Comparison of ENCODE assay signal across 18 cellular contexts in genomic region chr13:23884361-23884760, GRCh38. TPM values are rescaled to one million over a fixed set of nuclear protein-coding genes. Genes with fewer than 3 reads are reported as not detected.
"Had no signal": no experiment of that assay in that cellular context is flagged by ENCODE, and none has a peak within 500 bp of the region (broad histone marks: within the 10 kb centered on the region; RNA-seq: fewer than 3 reads in every experiment).

No MANE protein-coding gene starts in this region.

RNA-seq across cellular contexts. Expression of gene C1QTNF9B, which starts 12.9 kb away (rescaled TPM):
- total RNA-seq: activated CD4-positive, alpha-beta memory T cell treated with anti-CD3 and anti-CD28 coated beads for 36 hours; activated CD4-positive, alpha-beta T cell treated with anti-CD3 and anti-CD28 coated beads for 36 hours; activated CD8-positive, alpha-beta memory T cell treated with anti-CD3 and anti-CD28 coated beads for 36 hours; activated CD8-positive, alpha-beta T cell treated with anti-CD3 and anti-CD28 coated beads for 36 hours; activated naive CD4-positive, alpha-beta T cell treated with anti-CD3 and anti-CD28 coated beads for 36 hours; activated naive CD4-positive, alpha-beta T cell treated with anti-CD3 and anti-CD28 coated beads, Interleukin-2, amount 50 U/mL, for 72 hours; activated naive CD8-positive, alpha-beta T cell treated with anti-CD3 and anti-CD28 coated beads for 36 hours; activated T-cell treated with anti-CD3 and anti-CD28 coated beads, Interleukin-2, amount 50 U/mL, for 4 hours; activated T-cell treated with anti-CD3 and anti-CD28 coated beads, Interleukin-2, amount 50 U/mL, for 72 hours; activated T-helper 1 cell treated with anti-CD3 and anti-CD28 coated beads, Interleukin-12 subunit alpha, Interleukin-12 subunit beta, Interleukin-2, Interleukin-4 antibody, amounts not matched to agents 30 ng/mL and 10 ng/mL and 1 ng/mL, durations not matched to agents 14 hours and 24 hours and 36 hours; activated T-helper 17 cell treated with anti-CD3 and anti-CD28 coated beads, Interleukin-2, amount 50 U/mL, for 72 hours; adrenal gland; ascending aorta; bronchial epithelial cell; T-cell; T-helper 1 cell treated with Interleukin-12 subunit alpha and Interleukin-12 subunit beta and Interleukin-4 antibody, amounts not matched to agents 30 ng/mL and 1 ng/mL, for 36 hours; T-helper 17 cell; T-helper 2 cell treated with Interferon-gamma antibody and Interleukin-4, amounts not matched to agents 100 ng/mL and 5 ng/mL, for 36 hours had no signal
